ENCODE assay signal across 18 cellular contexts in the genomic region with DNA sequence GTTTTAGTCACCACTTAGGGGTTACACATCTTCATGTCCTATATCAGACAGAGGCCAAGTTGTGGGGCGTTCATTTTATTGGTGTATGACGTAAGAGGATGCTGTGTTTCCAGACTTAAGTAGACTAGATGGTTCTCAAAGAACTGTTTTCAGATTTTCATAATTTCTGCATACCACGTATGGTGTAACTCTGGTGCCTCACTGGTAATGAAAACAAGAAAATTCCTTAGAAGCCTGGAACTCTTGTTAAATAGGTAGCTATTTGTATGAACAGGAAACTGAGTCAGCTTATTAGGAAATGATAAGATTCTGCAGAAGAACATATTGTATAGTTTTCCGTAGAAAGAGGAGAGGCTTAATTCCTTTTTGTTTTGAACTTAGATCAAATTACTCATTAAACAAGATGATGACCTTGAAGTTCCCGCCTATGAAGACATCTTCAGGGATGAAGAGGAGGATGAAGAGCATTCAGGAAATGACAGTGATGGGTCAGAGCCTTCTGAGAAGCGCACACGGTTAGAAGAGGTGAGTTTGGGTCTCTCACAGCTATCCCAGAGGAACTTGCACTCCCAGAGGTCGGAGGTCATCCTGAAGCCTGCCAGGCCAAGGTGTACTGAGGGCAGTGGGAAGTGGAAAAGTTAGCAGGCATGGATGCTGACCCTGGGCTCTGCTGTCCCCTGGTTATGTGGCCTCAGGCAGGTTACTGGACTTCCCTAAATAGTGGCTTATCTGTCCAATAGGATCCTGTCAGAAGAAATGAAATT. TPM values are rescaled to one million over a fixed set of nuclear protein-coding genes. Genes with fewer than 3 reads are reported as not detected.
DNase-seq lines count a peak whose midpoint lies in the region; ATAC-seq, FAIRE-seq and TF ChIP-seq lines count a peak whose summit lies in the region.
"Had no signal": no experiment of that assay in that cellular context is flagged by ENCODE, and none has a peak within 500 bp of the region (broad histone marks: within the 10 kb centered on the region; RNA-seq: fewer than 3 reads in every experiment).

No MANE protein-coding gene starts in this region.

- FAIRE-seq in bronchial epithelial cell (lab: Jason Lieb, UNC): no peak

- ATAC-seq in HG02571 (IDR thresholded peaks at IDR 0.05; ENCODE audit: unreplicated experiment) (no peak), gastroesophageal sphincter (no peak)
- ATAC-seq: sciatic nerve; stimulated activated memory B cell treated with anti-CD40 and anti-IgM and Interleukin-4, amounts not matched to agents 10 μg/mL and 1 μg/mL and 100 μg/mL, for 72 hours had no signal

- H3K27ac Mint-ChIP-seq in MCF 10A (ENCODE audit: low read depth, unreplicated experiment): no peak overlapping the region
- H3K27ac Mint-ChIP-seq: activated B cell treated with CpG ODN at 0.5 μM for 24 hours; B cell; H9; stimulated activated memory B cell treated with anti-CD40 and anti-IgM and Interleukin-4, amounts not matched to agents 10 μg/mL and 1 μg/mL and 100 μg/mL, for 72 hours; type B pancreatic cell had no signal

- no peaks in the 10 kb centered on the region for H3K27me3 Mint-ChIP-seq in MCF 10A (ENCODE audit: insufficient read depth, unreplicated experiment)
- H3K27me3 Mint-ChIP-seq: activated B cell treated with CpG ODN at 0.5 μM for 24 hours; B cell; stimulated activated memory B cell treated with anti-CD40 and anti-IgM and Interleukin-4, amounts not matched to agents 10 μg/mL and 1 μg/mL and 100 μg/mL, for 72 hours; type B pancreatic cell had no signal

- POLR2A ChIA-PET in MCF 10A (lab: Yijun Ruan, JAX): interaction anchor here (1.0 kb wide), 1 partner anchor 197 kb away, joined by 3 read pairs; no protein-coding TSS in a partner anchor

- H3K4me2 ChIP-seq in skeletal muscle satellite cell (ENCODE audit: low read length): peak overlapping the region; percentile 53

- H3K4me3 Mint-ChIP-seq in MCF 10A (ENCODE audit: unreplicated experiment): no peak overlapping the region
- H3K4me3 Mint-ChIP-seq: activated B cell treated with CpG ODN at 0.5 μM for 24 hours; B cell; H9; stimulated activated memory B cell treated with anti-CD40 and anti-IgM and Interleukin-4, amounts not matched to agents 10 μg/mL and 1 μg/mL and 100 μg/mL, for 72 hours; type B pancreatic cell had no signal

- no TSS peak for BruUV-seq in MCF 10A (replicated peaks; lab: Mats Ljungman, UMichigan)

- 75 to 83% methylated on average over 5 to 8 of the region's 8 CpGs for WGBS in gastroesophageal sphincter (ENCODE audit: low coverage in 1 of 2), 2 donors

- CTCF ChIA-PET in MCF 10A (lab: Yijun Ruan, JAX): interaction anchor here (0.6 to 0.7 kb wide), 2 partner anchors 143 to 148 kb away, joined by 4 to 5 read pairs; no protein-coding TSS in a partner anchor

- peaks cover 14% of the 10 kb centered on the region for H3K36me3 Mint-ChIP-seq in MCF 10A (ENCODE audit: insufficient read depth, unreplicated experiment)

- TF ChIP-seq EP300 in gastroesophageal sphincter (IDR thresholded peaks at IDR 0.05): no peak

- H3K36me3 ChIP-seq in breast epithelium (no peaks in the 10 kb centered on the region), bronchial epithelial cell (ENCODE audit: control insufficient read depth, insufficient read depth, low read length) (no peaks in the 10 kb centered on the region), skeletal muscle satellite cell (ENCODE audit: insufficient read depth, low read length) (peaks cover 16% of the 10 kb centered on the region), gastroesophageal sphincter (no peaks in the 10 kb centered on the region)
- H3K36me3 ChIP-seq: ascending aorta had no signal

- peak; percentile 58 for DNase-seq in MCF 10A (ENCODE audit: unreplicated experiment)
- DNase-seq in breast epithelium (ENCODE audit: low spot score in 2 of 2): no peak
- DNase-seq in bronchial epithelial cell (ENCODE audit: low read depth): peak; percentile 72
- DNase-seq: activated B cell treated with CpG ODN at 0.5 μM for 24 hours, H9, Kasumi-1, NCI-H1694 treated with DMSO at 0.1 percent for 48 hours, NCI-H524, SW 1271 had no signal

- peak overlapping the region; percentile 53 for H3K9ac ChIP-seq in skeletal muscle satellite cell (ENCODE audit: low read depth, low read length)

- H3K27me3 ChIP-seq in breast epithelium (no peaks in the 10 kb centered on the region), bronchial epithelial cell (ENCODE audit: control insufficient read depth, insufficient read depth, low read length) (no peaks in the 10 kb centered on the region), skeletal muscle satellite cell (ENCODE audit: control insufficient read depth, insufficient read depth, low read length) (no peaks in the 10 kb centered on the region), gastroesophageal sphincter (no peaks in the 10 kb centered on the region)
- H3K27me3 ChIP-seq: ascending aorta, neutrophil had no signal

- H3K4me1 ChIP-seq in breast epithelium (peaks cover 5% of the 10 kb centered on the region in 2 donors), skeletal muscle satellite cell (ENCODE audit: control insufficient read depth, insufficient read depth, low read length) (peaks cover 24% of the 10 kb centered on the region), gastroesophageal sphincter (peaks cover 0 to 7% (median 5%) of the 10 kb centered on the region in 3 donors)

- H3K9me3 Mint-ChIP-seq in MCF 10A (ENCODE audit: unreplicated experiment): no peaks in the 10 kb centered on the region
- H3K9me3 Mint-ChIP-seq: activated B cell treated with CpG ODN at 0.5 μM for 24 hours; H9; stimulated activated memory B cell treated with anti-CD40 and anti-IgM and Interleukin-4, amounts not matched to agents 10 μg/mL and 1 μg/mL and 100 μg/mL, for 72 hours; type B pancreatic cell had no signal

- TF ChIP-seq POLR2A in breast epithelium (IDR thresholded peaks at IDR 0.05) (no peak), gastroesophageal sphincter (IDR thresholded peaks at IDR 0.05) (no peak)

- no peak for TF ChIP-seq CTCF in MCF 10A (IDR thresholded peaks at IDR 0.05; ENCODE audit: unreplicated experiment)
- TF ChIP-seq CTCF in breast epithelium (IDR thresholded peaks at IDR 0.05): no peak
- no peak for TF ChIP-seq CTCF in bronchial epithelial cell (IDR thresholded peaks at IDR 0.05; ENCODE audit: insufficient read depth, low read length, severe bottlenecking)
- no peak for TF ChIP-seq CTCF in gastroesophageal sphincter (IDR thresholded peaks at IDR 0.05)

- intact Hi-C loops in MCF 10A (cut with micrococcal nuclease): no loop called here
- intact Hi-C loops in breast epithelium (cut with DNase I; ENCODE audit: low total_unique reads): no loop called here

- peaks cover 13% of the 10 kb centered on the region for H3K4me1 Mint-ChIP-seq in MCF 10A (ENCODE audit: insufficient read depth, unreplicated experiment)

- no peaks in the 10 kb centered on the region for H3K9me3 ChIP-seq in breast epithelium
- no peaks in the 10 kb centered on the region for H3K9me3 ChIP-seq in skeletal muscle satellite cell (replicated peaks; ENCODE audit: low read length)
- no peaks in the 10 kb centered on the region for H3K9me3 ChIP-seq in gastroesophageal sphincter
- H3K9me3 ChIP-seq: ascending aorta, neutrophil had no signal

- H3K4me3 ChIP-seq in breast epithelium (no peak overlapping the region), bronchial epithelial cell (ENCODE audit: low read depth, low read length) (no peak overlapping the region), skeletal muscle satellite cell (ENCODE audit: low read length) (peak overlapping the region; percentile 1), gastroesophageal sphincter (no peak overlapping the region)
- H3K4me3 ChIP-seq: ascending aorta had no signal

- no peak overlapping the region for H3K27ac ChIP-seq in breast epithelium
- no peak overlapping the region for H3K27ac ChIP-seq in gastroesophageal sphincter
- H3K27ac ChIP-seq: ascending aorta, neutrophil had no signal

RNA-seq across cellular contexts. Expression of a gene that starts 3.9 kb away (rescaled TPM):
- 7.5 and 18.6 TPM in 2 replicates for total RNA-seq in MCF 10A (2022)
- under 1 TPM in 1 of 3 donors, not detected in 2; 0.48 TPM for total RNA-seq in breast epithelium
- total RNA-seq in bronchial epithelial cell: 0.26 and 1.2 TPM in 2 replicates
- total RNA-seq in skeletal muscle satellite cell (2012; rRNA removed): 13.5 and 16.5 TPM in 2 replicates
- total RNA-seq in gastroesophageal sphincter: 1 to 10 TPM in 1 of 4 donors, not detected in 3; 2.1 TPM
- total RNA-seq: ascending aorta, sciatic nerve had no signal

RNA-seq across cellular contexts. Expression of a gene that starts 4.7 kb away (rescaled TPM):
- total RNA-seq in MCF 10A (2022): 62.3 and 64.4 TPM in 2 replicates
- 10 to 100 TPM; 30.8 to 51.0 (median 31.8) TPM for total RNA-seq in breast epithelium
- total RNA-seq in bronchial epithelial cell: 66.9 and 77.8 TPM in 2 replicates
- total RNA-seq in skeletal muscle satellite cell (2012; rRNA removed): 59.8 and 88.0 TPM in 2 replicates
- 10 to 100 TPM; 22.7 to 56.2 (median 38.2) TPM for total RNA-seq in gastroesophageal sphincter

RNA-seq across cellular contexts. Expression of a gene that starts 36.2 kb away (rescaled TPM):
- total RNA-seq in MCF 10A (2022): 19.1 and 22.2 TPM in 2 replicates
- 100 to 1,000 TPM in 1 of 3 donors, 10 to 100 TPM in 2; 46.7 to 111 (median 54.4) TPM for total RNA-seq in breast epithelium
- total RNA-seq in bronchial epithelial cell: 25.3 and 38.9 TPM in 2 replicates
- total RNA-seq in skeletal muscle satellite cell (2012; rRNA removed): 13.1 and 15.5 TPM in 2 replicates
- total RNA-seq in gastroesophageal sphincter: 100 to 1,000 TPM in 2 of 4 donors, 10 to 100 TPM in 2; 69.4 to 107 (median 97.0) TPM

RNA-seq across cellular contexts. Expression of a gene that starts 40.5 kb away (rescaled TPM):
- total RNA-seq in MCF 10A (2022) (not detected in 2 replicates), breast epithelium (100 to 1,000 TPM in 1 of 3 donors, 10 to 100 TPM in 2; 65.0 to 301 (median 65.1) TPM), bronchial epithelial cell (0.38 and 2.4 TPM in 2 replicates), gastroesophageal sphincter (100 to 1,000 TPM in 2 of 4 donors, 10 to 100 TPM in 2; 29.6 to 149 (median 93.3) TPM)
- 6.1 TPM in 2 replicates for total RNA-seq in skeletal muscle satellite cell (2012; rRNA removed)
- total RNA-seq: activated B cell treated with CpG ODN at 0.5 μM for 24 hours, B cell had no signal

RNA-seq across cellular contexts. Expression of a gene that starts 51.3 kb away (rescaled TPM):
- total RNA-seq in MCF 10A (2022) (51.9 and 66.7 TPM in 2 replicates), breast epithelium (10 to 100 TPM; 25.3 to 36.0 (median 31.8) TPM), bronchial epithelial cell (60.8 and 61.7 TPM in 2 replicates), gastroesophageal sphincter (10 to 100 TPM; 22.8 to 29.1 (median 25.8) TPM)
- total RNA-seq in skeletal muscle satellite cell (2012; rRNA removed): 41.9 and 47.1 TPM in 2 replicates

Comparison
In these comparisons a context has a peak if more than half of its experiments do, and no peak if none do; other contexts are left out.
1. DNase-seq: peak in MCF 10A (single experiment) and bronchial epithelial cell (single experiment); none in breast epithelium (0 of 2).